ENCODE assay signal across 1 cellular context in the genomic region with DNA sequence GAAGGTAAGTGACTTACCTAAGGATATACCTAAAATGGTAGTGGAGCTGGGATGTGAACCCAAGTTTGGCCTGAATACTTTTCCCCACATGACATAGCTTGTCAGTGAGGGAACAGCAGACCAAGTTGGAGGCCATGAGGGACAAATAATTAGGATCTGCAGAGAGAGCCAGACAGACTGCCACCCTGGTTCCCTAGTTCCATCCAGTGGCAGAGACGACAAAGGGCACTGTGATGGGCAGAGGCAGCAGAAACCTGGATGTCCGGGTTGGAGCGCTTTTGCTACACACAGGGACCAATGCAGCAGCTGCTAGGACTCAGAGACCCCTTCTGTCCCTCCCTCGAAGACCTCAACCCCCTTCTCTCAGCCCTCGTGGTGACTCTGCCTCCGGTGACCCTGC.
TF ChIP-seq lines count a peak whose summit lies in the region.

No MANE protein-coding gene starts in this region.

TF ChIP-seq in H1, 55 proteins besides CTCF, POLR2A, EP300 and RAD21:
- no peak for TF ChIP-seq RNF2 (IDR thresholded peaks at IDR 0.05; ENCODE audit: borderline replicate concordance, low read depth, low read length, missing control alignments, poor library complexity, severe bottlenecking)
- no peak for TF ChIP-seq POU5F1 (IDR thresholded peaks at IDR 0.05; ENCODE audit: low read depth, low read length)
- no peak for TF ChIP-seq POLR2AphosphoS5 (IDR thresholded peaks at IDR 0.05; ENCODE audit: low read depth, low read length)
- TF ChIP-seq, protein P1, sequence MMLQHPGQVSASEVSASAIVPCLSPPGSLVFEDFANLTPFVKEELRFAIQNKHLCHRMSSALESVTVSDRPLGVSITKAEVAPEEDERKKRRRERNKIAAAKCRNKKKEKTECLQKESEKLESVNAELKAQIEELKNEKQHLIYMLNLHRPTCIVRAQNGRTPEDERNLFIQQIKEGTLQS (IDR thresholded peaks at IDR 0.05; ENCODE audit: insufficient read depth, low read depth, low read length), result no peak
- no peak for TF ChIP-seq HDAC2 (IDR thresholded peaks at IDR 0.05; ENCODE audit: borderline replicate concordance in 1 of 2, low read depth in 2 of 2, low read length in 2 of 2)
- TF ChIP-seq SAP30 (IDR thresholded peaks at IDR 0.05; ENCODE audit: insufficient read depth, insufficient replicate concordance, low read length), result no peak
- TF ChIP-seq TAF7 (optimal IDR thresholded peaks at IDR 0.05; ENCODE audit: borderline replicate concordance, low read depth, low read length), result no peak
- TF ChIP-seq CREB1 (IDR thresholded peaks at IDR 0.05), result no peak
- TF ChIP-seq GABPA (IDR thresholded peaks at IDR 0.05; ENCODE audit: borderline replicate concordance, insufficient read depth, low read length), result no peak
- TF ChIP-seq KDM4A (IDR thresholded peaks at IDR 0.05; ENCODE audit: low read depth, low read length, severe bottlenecking), result no peak
- TF ChIP-seq, protein P2, sequence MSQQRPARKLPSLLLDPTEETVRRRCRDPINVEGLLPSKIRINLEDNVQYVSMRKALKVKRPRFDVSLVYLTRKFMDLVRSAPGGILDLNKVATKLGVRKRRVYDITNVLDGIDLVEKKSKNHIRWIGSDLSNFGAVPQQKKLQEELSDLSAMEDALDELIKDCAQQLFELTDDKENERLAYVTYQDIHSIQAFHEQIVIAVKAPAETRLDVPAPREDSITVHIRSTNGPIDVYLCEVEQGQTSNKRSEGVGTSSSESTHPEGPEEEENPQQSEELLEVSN (IDR thresholded peaks at IDR 0.05), result no peak
- TF ChIP-seq ASH2L (IDR thresholded peaks at IDR 0.05; ENCODE audit: low read length), result no peak
- no peak for TF ChIP-seq ZNF274 (IDR thresholded peaks at IDR 0.05; ENCODE audit: borderline replicate concordance, extremely low read depth, low read length)
- TF ChIP-seq SIRT6 (IDR thresholded peaks at IDR 0.05; ENCODE audit: low read length), result no peak
- TF ChIP-seq, protein P3, sequence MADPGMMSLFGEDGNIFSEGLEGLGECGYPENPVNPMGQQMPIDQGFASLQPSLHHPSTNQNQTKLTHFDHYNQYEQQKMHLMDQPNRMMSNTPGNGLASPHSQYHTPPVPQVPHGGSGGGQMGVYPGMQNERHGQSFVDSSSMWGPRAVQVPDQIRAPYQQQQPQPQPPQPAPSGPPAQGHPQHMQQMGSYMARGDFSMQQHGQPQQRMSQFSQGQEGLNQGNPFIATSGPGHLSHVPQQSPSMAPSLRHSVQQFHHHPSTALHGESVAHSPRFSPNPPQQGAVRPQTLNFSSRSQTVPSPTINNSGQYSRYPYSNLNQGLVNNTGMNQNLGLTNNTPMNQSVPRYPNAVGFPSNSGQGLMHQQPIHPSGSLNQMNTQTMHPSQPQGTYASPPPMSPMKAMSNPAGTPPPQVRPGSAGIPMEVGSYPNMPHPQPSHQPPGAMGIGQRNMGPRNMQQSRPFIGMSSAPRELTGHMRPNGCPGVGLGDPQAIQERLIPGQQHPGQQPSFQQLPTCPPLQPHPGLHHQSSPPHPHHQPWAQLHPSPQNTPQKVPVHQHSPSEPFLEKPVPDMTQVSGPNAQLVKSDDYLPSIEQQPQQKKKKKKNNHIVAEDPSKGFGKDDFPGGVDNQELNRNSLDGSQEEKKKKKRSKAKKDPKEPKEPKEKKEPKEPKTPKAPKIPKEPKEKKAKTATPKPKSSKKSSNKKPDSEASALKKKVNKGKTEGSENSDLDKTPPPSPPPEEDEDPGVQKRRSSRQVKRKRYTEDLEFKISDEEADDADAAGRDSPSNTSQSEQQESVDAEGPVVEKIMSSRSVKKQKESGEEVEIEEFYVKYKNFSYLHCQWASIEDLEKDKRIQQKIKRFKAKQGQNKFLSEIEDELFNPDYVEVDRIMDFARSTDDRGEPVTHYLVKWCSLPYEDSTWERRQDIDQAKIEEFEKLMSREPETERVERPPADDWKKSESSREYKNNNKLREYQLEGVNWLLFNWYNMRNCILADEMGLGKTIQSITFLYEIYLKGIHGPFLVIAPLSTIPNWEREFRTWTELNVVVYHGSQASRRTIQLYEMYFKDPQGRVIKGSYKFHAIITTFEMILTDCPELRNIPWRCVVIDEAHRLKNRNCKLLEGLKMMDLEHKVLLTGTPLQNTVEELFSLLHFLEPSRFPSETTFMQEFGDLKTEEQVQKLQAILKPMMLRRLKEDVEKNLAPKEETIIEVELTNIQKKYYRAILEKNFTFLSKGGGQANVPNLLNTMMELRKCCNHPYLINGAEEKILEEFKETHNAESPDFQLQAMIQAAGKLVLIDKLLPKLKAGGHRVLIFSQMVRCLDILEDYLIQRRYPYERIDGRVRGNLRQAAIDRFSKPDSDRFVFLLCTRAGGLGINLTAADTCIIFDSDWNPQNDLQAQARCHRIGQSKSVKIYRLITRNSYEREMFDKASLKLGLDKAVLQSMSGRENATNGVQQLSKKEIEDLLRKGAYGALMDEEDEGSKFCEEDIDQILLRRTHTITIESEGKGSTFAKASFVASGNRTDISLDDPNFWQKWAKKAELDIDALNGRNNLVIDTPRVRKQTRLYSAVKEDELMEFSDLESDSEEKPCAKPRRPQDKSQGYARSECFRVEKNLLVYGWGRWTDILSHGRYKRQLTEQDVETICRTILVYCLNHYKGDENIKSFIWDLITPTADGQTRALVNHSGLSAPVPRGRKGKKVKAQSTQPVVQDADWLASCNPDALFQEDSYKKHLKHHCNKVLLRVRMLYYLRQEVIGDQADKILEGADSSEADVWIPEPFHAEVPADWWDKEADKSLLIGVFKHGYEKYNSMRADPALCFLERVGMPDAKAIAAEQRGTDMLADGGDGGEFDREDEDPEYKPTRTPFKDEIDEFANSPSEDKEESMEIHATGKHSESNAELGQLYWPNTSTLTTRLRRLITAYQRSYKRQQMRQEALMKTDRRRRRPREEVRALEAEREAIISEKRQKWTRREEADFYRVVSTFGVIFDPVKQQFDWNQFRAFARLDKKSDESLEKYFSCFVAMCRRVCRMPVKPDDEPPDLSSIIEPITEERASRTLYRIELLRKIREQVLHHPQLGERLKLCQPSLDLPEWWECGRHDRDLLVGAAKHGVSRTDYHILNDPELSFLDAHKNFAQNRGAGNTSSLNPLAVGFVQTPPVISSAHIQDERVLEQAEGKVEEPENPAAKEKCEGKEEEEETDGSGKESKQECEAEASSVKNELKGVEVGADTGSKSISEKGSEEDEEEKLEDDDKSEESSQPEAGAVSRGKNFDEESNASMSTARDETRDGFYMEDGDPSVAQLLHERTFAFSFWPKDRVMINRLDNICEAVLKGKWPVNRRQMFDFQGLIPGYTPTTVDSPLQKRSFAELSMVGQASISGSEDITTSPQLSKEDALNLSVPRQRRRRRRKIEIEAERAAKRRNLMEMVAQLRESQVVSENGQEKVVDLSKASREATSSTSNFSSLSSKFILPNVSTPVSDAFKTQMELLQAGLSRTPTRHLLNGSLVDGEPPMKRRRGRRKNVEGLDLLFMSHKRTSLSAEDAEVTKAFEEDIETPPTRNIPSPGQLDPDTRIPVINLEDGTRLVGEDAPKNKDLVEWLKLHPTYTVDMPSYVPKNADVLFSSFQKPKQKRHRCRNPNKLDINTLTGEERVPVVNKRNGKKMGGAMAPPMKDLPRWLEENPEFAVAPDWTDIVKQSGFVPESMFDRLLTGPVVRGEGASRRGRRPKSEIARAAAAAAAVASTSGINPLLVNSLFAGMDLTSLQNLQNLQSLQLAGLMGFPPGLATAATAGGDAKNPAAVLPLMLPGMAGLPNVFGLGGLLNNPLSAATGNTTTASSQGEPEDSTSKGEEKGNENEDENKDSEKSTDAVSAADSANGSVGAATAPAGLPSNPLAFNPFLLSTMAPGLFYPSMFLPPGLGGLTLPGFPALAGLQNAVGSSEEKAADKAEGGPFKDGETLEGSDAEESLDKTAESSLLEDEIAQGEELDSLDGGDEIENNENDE (IDR thresholded peaks at IDR 0.05; ENCODE audit: insufficient replicate concordance, low read length), result no peak
- TF ChIP-seq GTF2F1 (IDR thresholded peaks at IDR 0.05; ENCODE audit: borderline replicate concordance, low read depth, low read length), result no peak
- TF ChIP-seq, protein P4, sequence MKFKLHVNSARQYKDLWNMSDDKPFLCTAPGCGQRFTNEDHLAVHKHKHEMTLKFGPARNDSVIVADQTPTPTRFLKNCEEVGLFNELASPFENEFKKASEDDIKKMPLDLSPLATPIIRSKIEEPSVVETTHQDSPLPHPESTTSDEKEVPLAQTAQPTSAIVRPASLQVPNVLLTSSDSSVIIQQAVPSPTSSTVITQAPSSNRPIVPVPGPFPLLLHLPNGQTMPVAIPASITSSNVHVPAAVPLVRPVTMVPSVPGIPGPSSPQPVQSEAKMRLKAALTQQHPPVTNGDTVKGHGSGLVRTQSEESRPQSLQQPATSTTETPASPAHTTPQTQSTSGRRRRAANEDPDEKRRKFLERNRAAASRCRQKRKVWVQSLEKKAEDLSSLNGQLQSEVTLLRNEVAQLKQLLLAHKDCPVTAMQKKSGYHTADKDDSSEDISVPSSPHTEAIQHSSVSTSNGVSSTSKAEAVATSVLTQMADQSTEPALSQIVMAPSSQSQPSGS (IDR thresholded peaks at IDR 0.05; ENCODE audit: low read length), result no peak
